In genomic region chr17:20191066-20191465, GRCh38 we compare ENCODE assay signal across 14 cellular contexts.
A peak's percentile ranks its signal among the peaks of the same experiment; 100 is the strongest.
DNase-seq lines count a peak whose midpoint lies in the region; ATAC-seq, FAIRE-seq and TF ChIP-seq lines count a peak whose summit lies in the region.
"Had no signal": no experiment of that assay in that cellular context is flagged by ENCODE, and none has a peak within 500 bp of the region (broad histone marks: within the 10 kb centered on the region; RNA-seq: fewer than 3 reads in every experiment).

No MANE protein-coding gene starts in this region.

- no peak for FAIRE-seq in bronchial epithelial cell (lab: Jason Lieb, UNC)

- peak overlapping the region; percentile 24; the same call in 1 of the 2 replicates for H3K4me2 ChIP-seq in IMR-90 (ENCODE audit: low read depth, low read length)

- H3K56ac ChIP-seq in IMR-90 (ENCODE audit: extremely low read depth, insufficient read depth, low read length): no peak overlapping the region

- TF ChIP-seq POLR2A in IMR-90 (IDR thresholded peaks at IDR 0.05; ENCODE audit: low read depth, low read length): no peak

- peaks cover 23% of the 10 kb centered on the region for H3K9me1 ChIP-seq in IMR-90 (ENCODE audit: insufficient read depth, low read length)

- no peak overlapping the region for H4K91ac ChIP-seq in IMR-90 (ENCODE audit: insufficient read depth, low read depth, low read length)

- H3K23ac ChIP-seq in IMR-90 (ENCODE audit: low read depth, low read length): no peak overlapping the region

- no peak overlapping the region for H3K18ac ChIP-seq in IMR-90 (ENCODE audit: low read depth, low read length)

- H2BK120ac ChIP-seq in IMR-90 (ENCODE audit: low read depth, low read length): peak overlapping the region; percentile 65; the same call in 1 of the 2 replicates

- H3K4me1 Mint-ChIP-seq in activated T-cell treated with anti-CD3 and anti-CD28 coated beads, Interleukin-2, amount 50 U/mL, for 4 hours (ENCODE audit: low read depth): no peaks in the 10 kb centered on the region
- H3K4me1 Mint-ChIP-seq: activated naive CD4-positive, alpha-beta T cell treated with anti-CD3 and anti-CD28 coated beads, Interleukin-2, amount 50 U/mL, for 24 hours had no signal

- no peaks in the 10 kb centered on the region for H3K27me3 ChIP-seq in IMR-90 (ENCODE audit: control insufficient read depth, insufficient read depth, low read length)
- no peaks in the 10 kb centered on the region for H3K27me3 ChIP-seq in bronchial epithelial cell (ENCODE audit: control insufficient read depth, insufficient read depth, low read length)

- peaks cover 30 to 58% of the 10 kb centered on the region in 2 experiments for H3K79me1 ChIP-seq in IMR-90 (ENCODE audit: low read depth in 1 of 2, low read length in 2 of 2)

- no peak for TF ChIP-seq CTCF in IMR-90 (conservative IDR thresholded peaks at IDR 0.05; ENCODE audit: low read depth, low read length)
- no peak for TF ChIP-seq CTCF in bronchial epithelial cell (IDR thresholded peaks at IDR 0.05; ENCODE audit: insufficient read depth, low read length, severe bottlenecking)

- no peak overlapping the region for H3K27ac ChIP-seq in IMR-90 (ENCODE audit: insufficient read depth, low read length)

- H4K8ac ChIP-seq in IMR-90 (ENCODE audit: low read depth in 2 of 2, low read length in 2 of 2): no peak overlapping the region

- peak overlapping the region; percentile 53 for H2BK5ac ChIP-seq in IMR-90 (ENCODE audit: low read depth, low read length, poor library complexity, severe bottlenecking)

- POLR2A ChIA-PET in IMR-90 (lab: Charles Lee; ENCODE audit: unreplicated experiment): no interaction called here

- H3K4me3 ChIP-seq in IMR-90 (ENCODE audit: insufficient read depth, low read depth, low read length) (no peak overlapping the region), bronchial epithelial cell (ENCODE audit: low read depth, low read length) (no peak overlapping the region)

- in situ Hi-C loops in IMR-90 (cut with MboI; ENCODE audit: low sequenced_read_pairs): no loop called here

- no CpG with 5 or more reads among the region's 3 CpGs for WGBS in IMR-90 (ENCODE audit: extremely low coverage in 2 of 2, insufficient read length in 1 of 2), 2 experiments

- no peak overlapping the region for H2AK5ac ChIP-seq in IMR-90 (ENCODE audit: low read depth, low read length)

- BruUV-seq in IMR-90 (replicated peaks; lab: Mats Ljungman, UMichigan): no TSS peak

- H3K9ac ChIP-seq in IMR-90 (ENCODE audit: low read depth, low read length): no peak overlapping the region

- H3K36me3 Mint-ChIP-seq in activated T-cell treated with anti-CD3 and anti-CD28 coated beads, Interleukin-2, amount 50 U/mL, for 4 hours (ENCODE audit: insufficient read depth): no peaks in the 10 kb centered on the region
- H3K36me3 Mint-ChIP-seq: activated naive CD4-positive, alpha-beta T cell treated with anti-CD3 and anti-CD28 coated beads, Interleukin-2, amount 50 U/mL, for 24 hours had no signal

- H3K4ac ChIP-seq in IMR-90 (ENCODE audit: low read depth, low read length): no peak overlapping the region

- no peak overlapping the region for H2BK15ac ChIP-seq in IMR-90 (ENCODE audit: low read depth, low read length)

- peak; percentile 73 for ATAC-seq in IMR-90 (ENCODE audit: low read depth)
- no peak for ATAC-seq in activated T-cell treated with anti-CD3 and anti-CD28 coated beads, Interleukin-2, amount 50 U/mL, for 4 hours

- dilution Hi-C loops in IMR-90 (cut with HindIII; ENCODE audit: low sequenced_read_pairs, unreplicated experiment): no loop called here

- no peak overlapping the region for H2BK20ac ChIP-seq in IMR-90 (ENCODE audit: low read depth, low read length)

- H3K4me1 ChIP-seq in IMR-90 (ENCODE audit: control insufficient read depth, insufficient read depth, low read length): peaks cover 27% of the 10 kb centered on the region

- no peaks in the 10 kb centered on the region for H3K27me3 Mint-ChIP-seq in activated T-cell treated with anti-CD3 and anti-CD28 coated beads, Interleukin-2, amount 50 U/mL, for 4 hours (ENCODE audit: low read depth)
- H3K27me3 Mint-ChIP-seq: activated naive CD4-positive, alpha-beta T cell treated with anti-CD3 and anti-CD28 coated beads, Interleukin-2, amount 50 U/mL, for 24 hours had no signal

- H2AFZ ChIP-seq in IMR-90 (replicated peaks; ENCODE audit: low read length, poor library complexity): no peak overlapping the region

- H3K4me3 Mint-ChIP-seq in activated T-cell treated with anti-CD3 and anti-CD28 coated beads, Interleukin-2, amount 50 U/mL, for 4 hours: no peak overlapping the region
- H3K4me3 Mint-ChIP-seq: activated naive CD4-positive, alpha-beta T cell treated with anti-CD3 and anti-CD28 coated beads, Interleukin-2, amount 50 U/mL, for 24 hours; neural crest cell had no signal

- no peaks in the 10 kb centered on the region for H3K9me3 Mint-ChIP-seq in activated T-cell treated with anti-CD3 and anti-CD28 coated beads, Interleukin-2, amount 50 U/mL, for 4 hours
- H3K9me3 Mint-ChIP-seq: activated naive CD4-positive, alpha-beta T cell treated with anti-CD3 and anti-CD28 coated beads, Interleukin-2, amount 50 U/mL, for 24 hours had no signal

- H3K36me3 ChIP-seq in IMR-90 (ENCODE audit: control insufficient read depth, insufficient read depth, low read length): no peaks in the 10 kb centered on the region
- no peaks in the 10 kb centered on the region for H3K36me3 ChIP-seq in bronchial epithelial cell (ENCODE audit: control insufficient read depth, insufficient read depth, low read length)

- no peak overlapping the region for H3K14ac ChIP-seq in IMR-90 (replicated peaks; ENCODE audit: low read depth, low read length)

- no peak for TF ChIP-seq RAD21 in IMR-90 (IDR thresholded peaks at IDR 0.05; ENCODE audit: low read length)

- no peaks in the 10 kb centered on the region; the same call in 1 of the 2 replicates for H3K9me3 ChIP-seq in IMR-90 (ENCODE audit: control insufficient read depth, insufficient read depth, low read length)

- H2AK9ac ChIP-seq in IMR-90 (replicated peaks; ENCODE audit: low read depth, low read length, poor library complexity): no peak overlapping the region

- peak; percentile 43 for DNase-seq in AG08396 (ENCODE audit: low spot score)
- DNase-seq in IMR-90: peak; percentile 98
- peak; percentile 95 for DNase-seq in bronchial epithelial cell (ENCODE audit: low read depth)
- peak; percentile 47 for DNase-seq in inferior parietal cortex (ENCODE audit: extremely low spot score)
- no peak for DNase-seq in midbrain (lab: John Stamatoyannopoulos, UW)
- no peak for DNase-seq in NOMO-1 treated with DMSO at 0.1 percent for 48 hours (lab: John Stamatoyannopoulos, UW; ENCODE audit: unreplicated experiment)
- DNase-seq in activated T-cell treated with anti-CD3 and anti-CD28 coated beads, Interleukin-2, amount 50 U/mL, for 4 hours: no peak
- DNase-seq in mucosa of gallbladder (ENCODE audit: low spot score): no peak
- DNase-seq: activated CD4-positive, alpha-beta T cell treated with anti-CD3 and anti-CD28 coated beads, Interleukin-2, amount 50 U/mL, for 48 hours; H7; NCI-H82; stimulated activated CD4-positive, alpha-beta T cell treated with anti-CD3 and anti-CD28 coated beads, Interleukin-12 subunit alpha, Interleukin-12 subunit beta, amount 100 ng/mL, for 4 hours had no signal

- H4K5ac ChIP-seq in IMR-90 (ENCODE audit: low read depth, low read length): no peak overlapping the region; the same call in 1 of the 2 replicates

- H4K20me1 ChIP-seq in IMR-90 (ENCODE audit: insufficient read depth, low read length): peaks cover 10% of the 10 kb centered on the region

- CTCF ChIA-PET in IMR-90 (lab: Yijun Ruan, JAX): no interaction called here

- intact Hi-C loops in IMR-90 (cut with micrococcal nuclease): no loop called here

TF ChIP-seq in IMR-90, 13 proteins besides CTCF, POLR2A, EP300 and RAD21:
- TF ChIP-seq MAZ (IDR thresholded peaks at IDR 0.05; ENCODE audit: borderline replicate concordance, low read depth, low read length) (no peak), MXI1 (IDR thresholded peaks at IDR 0.05; ENCODE audit: borderline replicate concordance, low read depth, low read length) (peak; percentile 75), CEBPB (IDR thresholded peaks at IDR 0.05; ENCODE audit: low read depth, low read length) (peak; percentile 70)
TF ChIP-seq in IMR-90: peak in this region for 2.

Comparison
In these comparisons a context has a peak if more than half of its experiments do, and no peak if none do; other contexts are left out.
1. DNase-seq: peak in AG08396 (single experiment), IMR-90 (single experiment), bronchial epithelial cell (single experiment) and inferior parietal cortex (single experiment); none in midbrain (single experiment), NOMO-1 treated with DMSO at 0.1 percent for 48 hours (single experiment), activated T-cell treated with anti-CD3 and anti-CD28 coated beads, Interleukin-2, amount 50 U/mL, for 4 hours (single experiment) and mucosa of gallbladder (single experiment).